17 cellular contexts compared by ENCODE assay signal in the genomic region with DNA sequence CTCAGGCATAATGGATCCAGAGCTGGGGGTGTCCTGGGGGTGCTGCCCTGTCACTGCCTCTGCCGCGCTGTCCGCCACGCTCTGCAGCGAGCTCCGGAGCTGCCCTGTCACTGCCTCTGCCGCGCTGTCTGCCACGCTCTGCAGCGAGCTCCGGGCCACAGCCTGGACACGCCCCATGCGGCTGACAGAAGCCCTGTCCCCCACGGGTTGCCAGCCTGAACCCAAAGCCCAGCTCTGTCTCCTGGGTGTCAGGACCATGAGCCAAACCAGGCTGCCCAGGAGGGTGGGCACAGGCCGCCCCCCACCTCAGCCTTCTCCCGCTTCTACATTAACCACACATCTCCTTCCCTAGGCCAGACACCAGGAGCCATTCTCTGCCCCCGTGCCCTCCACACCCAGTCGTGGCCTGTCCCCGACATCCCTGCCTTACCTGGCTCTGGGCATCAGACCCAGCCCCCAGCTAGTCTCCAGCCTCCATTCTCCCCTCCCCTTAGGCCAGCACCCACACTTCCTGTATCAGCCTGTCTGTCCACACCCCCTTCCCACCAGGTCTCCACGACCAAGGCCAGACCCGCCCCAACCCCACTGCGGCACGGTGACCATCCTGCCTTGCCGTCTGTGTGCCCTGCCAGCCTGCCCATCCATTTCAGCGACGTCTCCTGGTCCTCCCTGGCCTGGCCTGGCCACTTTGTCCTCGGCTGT.
"Had no signal": no experiment of that assay in that cellular context is flagged by ENCODE, and none has a peak within 500 bp of the region (broad histone marks: within the 10 kb centered on the region; RNA-seq: fewer than 3 reads in every experiment).

No MANE protein-coding gene starts in this region.

- H3K9me3 Mint-ChIP-seq: dendritic cell treated with granulocyte-macrophage colony-stimulating factor and Interleukin-4, amounts not matched to agents 40 ng/mL and 50 ng/mL, for 4 days; effector memory CD8-positive, alpha-beta T cell; naive B cell; type B pancreatic cell had no signal

- H3K27me3 Mint-ChIP-seq: dendritic cell treated with granulocyte-macrophage colony-stimulating factor and Interleukin-4, amounts not matched to agents 40 ng/mL and 50 ng/mL, for 4 days; type B pancreatic cell had no signal

- H3K27ac Mint-ChIP-seq: dendritic cell treated with granulocyte-macrophage colony-stimulating factor and Interleukin-4, amounts not matched to agents 40 ng/mL and 50 ng/mL, for 4 days; effector memory CD8-positive, alpha-beta T cell; naive B cell; nephron; type B pancreatic cell had no signal

- H3K4me3 ChIP-seq: esophagus muscularis mucosa, gastrocnemius medialis, left ventricle myocardium inferior, right atrium auricular region, smooth muscle cell, suprapubic skin, thyroid gland had no signal

- H3K36me3 ChIP-seq: esophagus muscularis mucosa, gastrocnemius medialis, left ventricle myocardium inferior, right atrium auricular region, suprapubic skin, thyroid gland had no signal

- H3K4me1 Mint-ChIP-seq: naive B cell had no signal

- H3K27me3 ChIP-seq: right atrium auricular region, suprapubic skin, thyroid gland had no signal

- H3K27ac ChIP-seq: epithelial cell of prostate, esophagus muscularis mucosa, gastrocnemius medialis, left ventricle myocardium inferior, right atrium auricular region, suprapubic skin, thyroid gland had no signal

- DNase-seq: effector memory CD8-positive, alpha-beta T cell; gastrocnemius medialis; islet precursor cell; left ventricle myocardium inferior; mesendoderm; naive B cell; stimulated activated CD4-positive, alpha-beta T cell treated with anti-CD3 and anti-CD28 coated beads, Interleukin-2, amount 100 ng/mL, for 48 hours; stimulated activated naive CD8-positive, alpha-beta T cell treated with anti-CD3 and anti-CD28 coated beads, Interleukin-15, Interleukin-2, amounts not matched to agents 100 U/mL and 50 U/mL, for 24 hours; thyroid gland had no signal

- H3K4me3 Mint-ChIP-seq: dendritic cell treated with granulocyte-macrophage colony-stimulating factor and Interleukin-4, amounts not matched to agents 40 ng/mL and 50 ng/mL, for 4 days; effector memory CD8-positive, alpha-beta T cell; naive B cell; nephron; type B pancreatic cell had no signal

- ATAC-seq: effector memory CD8-positive, alpha-beta T cell; gastrocnemius medialis; stimulated activated naive CD8-positive, alpha-beta T cell treated with anti-CD3 and anti-CD28 coated beads, Interleukin-15, Interleukin-2, amounts not matched to agents 100 U/mL and 50 U/mL, for 24 hours had no signal

- H3K4me1 ChIP-seq: gastrocnemius medialis, suprapubic skin, thyroid gland had no signal

- H3K36me3 Mint-ChIP-seq: naive B cell, type B pancreatic cell had no signal

- H3K9me3 ChIP-seq: esophagus muscularis mucosa, gastrocnemius medialis, left ventricle myocardium inferior, right atrium auricular region, suprapubic skin, thyroid gland had no signal
